33 cellular contexts compared by ENCODE assay signal in genomic region chr20:56835829-56836228, GRCh38.
"Had no signal": no experiment of that assay in that cellular context is flagged by ENCODE, and none has a peak within 500 bp of the region (broad histone marks: within the 10 kb centered on the region; RNA-seq: fewer than 3 reads in every experiment).

No MANE protein-coding gene starts in this region.

- H3K4me1 ChIP-seq: parathyroid adenoma, psoas muscle, spleen, suprapubic skin, testis, tibial artery, upper lobe of right lung, uterus had no signal

- DNase-seq: naive thymus-derived CD8-positive, alpha-beta T cell; nephron progenitor cell; nucleus accumbens; ovary; posterior cingulate gyrus; psoas muscle; right cardiac atrium; spleen; stimulated activated CD4-positive, alpha-beta T cell treated with anti-CD3 and anti-CD28 coated beads, Interleukin-12 subunit alpha, Interleukin-12 subunit beta, amount 100 ng/mL, for 4 hours; stimulated activated CD4-positive, alpha-beta T cell treated with anti-CD3 and anti-CD28 coated beads, Interleukin-1b, Interleukin-23, amount 100 ng/mL, for 48 hours; stimulated activated CD4-positive, alpha-beta T cell treated with anti-CD3 and anti-CD28 coated beads, Interleukin-4, amount 100 ng/mL, for 1 hour; stimulated activated CD4-positive, alpha-beta T cell treated with anti-CD3 and anti-CD28 coated beads, Interleukin-4, amount 100 ng/mL, for 4 hours; stimulated activated CD8-positive, alpha-beta memory T cell treated with anti-CD3 and anti-CD28 coated beads, Interleukin-4, amount 100 ng/mL, for 48 hours; stimulated activated naive CD4-positive, alpha-beta T cell; stimulated activated naive CD8-positive, alpha-beta T cell treated with anti-CD3 and anti-CD28 coated beads, Interleukin-15, amount 100 ng/mL, for 72 hours; stimulated activated naive CD8-positive, alpha-beta T cell treated with anti-CD3 and anti-CD28 coated beads, Interleukin-15, Interleukin-2, amounts not matched to agents 100 U/mL and 50 U/mL, for 24 hours; substantia nigra; testis; tibial artery; transverse colon; upper lobe of right lung; uterus had no signal

- H3K4me1 Mint-ChIP-seq: naive thymus-derived CD8-positive, alpha-beta T cell; neural crest cell; stimulated activated memory B cell treated with anti-CD40 and anti-IgM and Interleukin-4, amounts not matched to agents 10 μg/mL and 1 μg/mL and 100 μg/mL, for 72 hours; stimulated activated naive CD8-positive, alpha-beta T cell treated with anti-CD3 and anti-CD28 coated beads, Interleukin-15, amount 100 ng/mL, for 72 hours had no signal

- H3K4me3 Mint-ChIP-seq: naive thymus-derived CD8-positive, alpha-beta T cell; natural killer cell treated with Interleukin-12 subunit alpha and Interleukin-12 subunit beta and Interleukin-15 and Interleukin-18, amount 100 ng/mL, for 72 hours; nephron progenitor cell; neural crest cell; stimulated activated memory B cell treated with anti-CD40 and anti-IgM and Interleukin-4, amounts not matched to agents 10 μg/mL and 1 μg/mL and 100 μg/mL, for 72 hours; stimulated activated naive CD8-positive, alpha-beta T cell treated with anti-CD3 and anti-CD28 coated beads, Interleukin-15, amount 100 ng/mL, for 72 hours; type B pancreatic cell had no signal

- H3K36me3 Mint-ChIP-seq: naive thymus-derived CD8-positive, alpha-beta T cell; natural killer cell treated with Interleukin-12 subunit alpha and Interleukin-12 subunit beta and Interleukin-15 and Interleukin-18, amount 100 ng/mL, for 72 hours; stimulated activated memory B cell treated with anti-CD40 and anti-IgM and Interleukin-4, amounts not matched to agents 10 μg/mL and 1 μg/mL and 100 μg/mL, for 72 hours; type B pancreatic cell had no signal

- H3K9me3 ChIP-seq: neutrophil, ovary, psoas muscle, spleen, suprapubic skin, testis, tibial artery, transverse colon, upper lobe of right lung, uterus had no signal

- H3K27ac Mint-ChIP-seq: naive thymus-derived CD8-positive, alpha-beta T cell; natural killer cell treated with Interleukin-12 subunit alpha and Interleukin-12 subunit beta and Interleukin-15 and Interleukin-18, amount 100 ng/mL, for 72 hours; nephron progenitor cell; progenitor cell of endocrine pancreas; stimulated activated memory B cell treated with anti-CD40 and anti-IgM and Interleukin-4, amounts not matched to agents 10 μg/mL and 1 μg/mL and 100 μg/mL, for 72 hours; stimulated activated naive CD8-positive, alpha-beta T cell treated with anti-CD3 and anti-CD28 coated beads, Interleukin-15, amount 100 ng/mL, for 72 hours; type B pancreatic cell had no signal

- H3K4me3 ChIP-seq: ovary, psoas muscle, skin epidermis, smooth muscle cell, spleen, suprapubic skin, testis, tibial artery, transverse colon, upper lobe of right lung, uterus had no signal

- ATAC-seq: naive thymus-derived CD8-positive, alpha-beta T cell; natural killer cell treated with Interleukin-12 subunit alpha and Interleukin-12 subunit beta and Interleukin-15 and Interleukin-18, amount 100 ng/mL, for 72 hours; psoas muscle; right cardiac atrium; sciatic nerve; stimulated activated memory B cell treated with anti-CD40 and anti-IgM and Interleukin-4, amounts not matched to agents 10 μg/mL and 1 μg/mL and 100 μg/mL, for 72 hours; stimulated activated naive CD8-positive, alpha-beta T cell treated with anti-CD3 and anti-CD28 coated beads, Interleukin-15, amount 100 ng/mL, for 72 hours; stimulated activated naive CD8-positive, alpha-beta T cell treated with anti-CD3 and anti-CD28 coated beads, Interleukin-15, Interleukin-2, amounts not matched to agents 100 U/mL and 50 U/mL, for 24 hours; upper lobe of right lung had no signal

- H3K27ac ChIP-seq: neutrophil, ovary, parathyroid adenoma, psoas muscle, skin epidermis, spleen, suprapubic skin, testis, tibial artery, transverse colon, upper lobe of right lung, uterus had no signal

- H3K27me3 Mint-ChIP-seq: stimulated activated memory B cell treated with anti-CD40 and anti-IgM and Interleukin-4, amounts not matched to agents 10 μg/mL and 1 μg/mL and 100 μg/mL, for 72 hours had no signal

- H3K36me3 ChIP-seq: neutrophil, ovary, spleen, suprapubic skin, tibial artery, transverse colon, upper lobe of right lung, uterus had no signal

- H3K9me3 Mint-ChIP-seq: natural killer cell treated with Interleukin-12 subunit alpha and Interleukin-12 subunit beta and Interleukin-15 and Interleukin-18, amount 100 ng/mL, for 72 hours; nephron progenitor cell; type B pancreatic cell had no signal
